1 cellular context compared by ENCODE assay signal in the genomic region with DNA sequence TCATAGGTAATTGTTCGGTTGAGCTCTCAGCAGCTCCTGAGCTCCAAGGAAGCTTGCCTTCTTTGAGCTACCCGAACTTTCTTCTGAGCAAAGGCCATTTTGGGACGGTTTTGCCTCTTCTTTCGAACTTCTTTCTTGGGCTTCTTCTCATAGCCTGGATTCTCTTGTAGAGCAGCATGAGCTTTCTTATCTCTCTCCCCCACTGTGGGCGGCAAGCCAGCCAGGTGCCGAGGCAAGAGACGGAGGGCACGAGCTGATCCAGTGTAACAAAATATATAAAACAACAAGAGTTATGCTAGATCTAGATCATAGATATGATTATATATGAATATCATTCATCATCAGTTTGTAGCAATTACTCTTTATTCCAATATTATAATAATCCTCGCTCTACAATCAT.
TF ChIP-seq lines count a peak whose summit lies in the region.

No MANE protein-coding gene starts in this region.

TF ChIP-seq in SK-N-SH, 30 proteins besides CTCF, POLR2A, EP300 and RAD21 (continued from another document):
- TF ChIP-seq, protein P1, sequence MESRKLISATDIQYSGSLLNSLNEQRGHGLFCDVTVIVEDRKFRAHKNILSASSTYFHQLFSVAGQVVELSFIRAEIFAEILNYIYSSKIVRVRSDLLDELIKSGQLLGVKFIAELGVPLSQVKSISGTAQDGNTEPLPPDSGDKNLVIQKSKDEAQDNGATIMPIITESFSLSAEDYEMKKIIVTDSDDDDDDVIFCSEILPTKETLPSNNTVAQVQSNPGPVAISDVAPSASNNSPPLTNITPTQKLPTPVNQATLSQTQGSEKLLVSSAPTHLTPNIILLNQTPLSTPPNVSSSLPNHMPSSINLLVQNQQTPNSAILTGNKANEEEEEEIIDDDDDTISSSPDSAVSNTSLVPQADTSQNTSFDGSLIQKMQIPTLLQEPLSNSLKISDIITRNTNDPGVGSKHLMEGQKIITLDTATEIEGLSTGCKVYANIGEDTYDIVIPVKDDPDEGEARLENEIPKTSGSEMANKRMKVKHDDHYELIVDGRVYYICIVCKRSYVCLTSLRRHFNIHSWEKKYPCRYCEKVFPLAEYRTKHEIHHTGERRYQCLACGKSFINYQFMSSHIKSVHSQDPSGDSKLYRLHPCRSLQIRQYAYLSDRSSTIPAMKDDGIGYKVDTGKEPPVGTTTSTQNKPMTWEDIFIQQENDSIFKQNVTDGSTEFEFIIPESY (IDR thresholded peaks at IDR 0.05; ENCODE audit: borderline replicate concordance, low read depth), result no peak
- TF ChIP-seq NFIC (IDR thresholded peaks at IDR 0.05; ENCODE audit: borderline replicate concordance), result no peak
- no peak for TF ChIP-seq GATA2 (CRISPR knock-in tag; IDR thresholded peaks at IDR 0.05)
- TF ChIP-seq MXI1 (IDR thresholded peaks at IDR 0.05; ENCODE audit: low read depth, low read length), result no peak
- TF ChIP-seq FOXJ3 (CRISPR knock-in tag; IDR thresholded peaks at IDR 0.05), result no peak
- TF ChIP-seq, protein P2, sequence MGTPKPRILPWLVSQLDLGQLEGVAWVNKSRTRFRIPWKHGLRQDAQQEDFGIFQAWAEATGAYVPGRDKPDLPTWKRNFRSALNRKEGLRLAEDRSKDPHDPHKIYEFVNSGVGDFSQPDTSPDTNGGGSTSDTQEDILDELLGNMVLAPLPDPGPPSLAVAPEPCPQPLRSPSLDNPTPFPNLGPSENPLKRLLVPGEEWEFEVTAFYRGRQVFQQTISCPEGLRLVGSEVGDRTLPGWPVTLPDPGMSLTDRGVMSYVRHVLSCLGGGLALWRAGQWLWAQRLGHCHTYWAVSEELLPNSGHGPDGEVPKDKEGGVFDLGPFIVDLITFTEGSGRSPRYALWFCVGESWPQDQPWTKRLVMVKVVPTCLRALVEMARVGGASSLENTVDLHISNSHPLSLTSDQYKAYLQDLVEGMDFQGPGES (IDR thresholded peaks at IDR 0.05; ENCODE audit: low read depth, low read length), result no peak
- no peak for TF ChIP-seq ELF1 (IDR thresholded peaks at IDR 0.05)
